Comparison of ENCODE assay signal across 12 cellular contexts in the genomic region with DNA sequence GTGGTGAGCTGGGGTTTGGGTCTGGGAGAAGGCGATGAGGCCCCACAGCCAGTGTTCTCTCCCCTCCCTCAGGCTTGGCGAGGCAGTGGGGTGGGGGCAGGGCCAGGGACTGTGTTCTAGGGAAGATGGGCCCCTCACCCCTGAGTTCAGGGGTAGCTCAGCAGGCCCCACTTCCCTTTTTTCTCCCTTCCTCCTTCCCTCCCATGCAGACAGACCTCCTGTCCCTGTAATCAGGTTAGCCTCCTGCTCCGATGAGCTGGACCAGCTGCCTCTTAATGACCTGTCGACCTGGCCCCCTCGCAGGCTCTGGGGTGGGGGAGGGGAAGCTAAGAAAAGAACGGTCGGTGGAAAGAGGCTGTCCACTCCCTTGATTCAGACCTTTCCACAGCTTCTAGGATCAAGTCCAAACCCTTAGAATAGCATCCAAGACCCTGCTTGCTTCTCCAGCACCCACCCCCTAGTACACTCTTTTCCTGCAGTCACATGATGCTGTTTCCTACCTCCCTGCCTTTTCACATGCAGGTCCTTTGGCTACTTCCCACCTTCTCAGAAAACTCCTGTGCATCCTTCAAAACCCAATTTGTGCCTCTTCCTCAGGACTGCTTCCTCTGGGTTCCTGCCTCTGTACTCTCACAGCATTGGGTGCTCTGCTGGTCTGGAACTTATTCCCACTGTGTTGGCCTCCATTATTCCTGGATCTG.
A peak's percentile ranks its signal among the peaks of the same experiment; 100 is the strongest.
DNase-seq lines count a peak whose midpoint lies in the region; ATAC-seq and TF ChIP-seq lines count a peak whose summit lies in the region.
"Had no signal": no experiment of that assay in that cellular context is flagged by ENCODE, and none has a peak within 500 bp of the region (broad histone marks: within the 10 kb centered on the region; RNA-seq: fewer than 3 reads in every experiment).

No MANE protein-coding gene starts in this region.

- BruUV-seq in Caco-2 (replicated peaks; lab: Mats Ljungman, UMichigan), result no TSS peak

- peak overlapping the region; percentile 82 for H3K27ac ChIP-seq in HL-60 (replicated peaks)
- peak overlapping the region; percentile 77 for H3K27ac ChIP-seq in right cardiac atrium (ENCODE audit: low read length)

- H3K36me3 ChIP-seq in Caco-2 (ENCODE audit: control insufficient read depth, insufficient read depth, low read length), result peaks cover 3% of the 10 kb centered on the region

- DNase-seq in HL-60 (ENCODE audit: low read depth in 1 of 2, low spot score in 1 of 2), result peak in 1 of 2 experiments; percentile 91
- peak; percentile 88 for DNase-seq in OCI-M1 (lab: John Stamatoyannopoulos, UW)
- no peak for DNase-seq in right cardiac atrium
- DNase-seq in stimulated activated naive B cell treated with anti-CD40 and anti-IgM and Interleukin-4, amounts not matched to agents 10 μg/mL and 1 μg/mL and 100 μg/mL, for 72 hours, result no peak
- DNase-seq in Caco-2, result no peak
- DNase-seq: activated CD4-positive, alpha-beta T cell treated with anti-CD3 and anti-CD28 coated beads for 36 hours; NCI-H1930; stimulated activated CD4-positive, alpha-beta T cell treated with anti-CD3 and anti-CD28 coated beads, Interleukin-12 subunit alpha, Interleukin-12 subunit beta, amount 100 ng/mL, for 4 hours had no signal

- H3K9me3 Mint-ChIP-seq in stimulated activated naive B cell treated with anti-CD40 and anti-IgM and Interleukin-4, amounts not matched to agents 10 μg/mL and 1 μg/mL and 100 μg/mL, for 72 hours, result no peaks in the 10 kb centered on the region
- H3K9me3 Mint-ChIP-seq in Caco-2 (ENCODE audit: unreplicated experiment), result no peaks in the 10 kb centered on the region
- H3K9me3 Mint-ChIP-seq: activated naive CD4-positive, alpha-beta T cell treated with anti-CD3 and anti-CD28 coated beads, Interleukin-2, amount 50 U/mL, for 72 hours had no signal

- no peaks in the 10 kb centered on the region for H3K36me3 Mint-ChIP-seq in stimulated activated naive B cell treated with anti-CD40 and anti-IgM and Interleukin-4, amounts not matched to agents 10 μg/mL and 1 μg/mL and 100 μg/mL, for 72 hours
- peaks cover 30% of the 10 kb centered on the region for H3K36me3 Mint-ChIP-seq in Caco-2 (ENCODE audit: insufficient read depth, unreplicated experiment)
- H3K36me3 Mint-ChIP-seq: activated naive CD4-positive, alpha-beta T cell treated with anti-CD3 and anti-CD28 coated beads, Interleukin-2, amount 50 U/mL, for 72 hours had no signal

- H3K27me3 ChIP-seq in HL-60 (ENCODE audit: insufficient read depth, poor library complexity, severe bottlenecking), result no peaks in the 10 kb centered on the region
- no peaks in the 10 kb centered on the region for H3K27me3 ChIP-seq in right cardiac atrium (ENCODE audit: control insufficient read depth, insufficient read depth)
- H3K27me3 ChIP-seq in Caco-2 (replicated peaks; ENCODE audit: control insufficient read depth, insufficient read depth, low read length), result no peaks in the 10 kb centered on the region

- ATAC-seq in right cardiac atrium (no peak), GM19351 (IDR thresholded peaks at IDR 0.05; ENCODE audit: unreplicated experiment) (no peak), HG03095 (IDR thresholded peaks at IDR 0.05; ENCODE audit: unreplicated experiment) (no peak)
- ATAC-seq in stimulated activated naive B cell treated with anti-CD40 and anti-IgM and Interleukin-4, amounts not matched to agents 10 μg/mL and 1 μg/mL and 100 μg/mL, for 72 hours (replicated peaks), result no peak
- ATAC-seq: activated CD4-positive, alpha-beta T cell treated with anti-CD3 and anti-CD28 coated beads for 36 hours; activated naive CD4-positive, alpha-beta T cell treated with anti-CD3 and anti-CD28 coated beads, Interleukin-2, amount 50 U/mL, for 72 hours; HCT116 had no signal

- POLR2A ChIA-PET in Caco-2 (lab: Charles Lee), result no interaction called here

- no peaks in the 10 kb centered on the region for H3K27me3 Mint-ChIP-seq in stimulated activated naive B cell treated with anti-CD40 and anti-IgM and Interleukin-4, amounts not matched to agents 10 μg/mL and 1 μg/mL and 100 μg/mL, for 72 hours
- no peaks in the 10 kb centered on the region for H3K27me3 Mint-ChIP-seq in Caco-2 (ENCODE audit: insufficient read depth, unreplicated experiment)
- H3K27me3 Mint-ChIP-seq: activated CD4-positive, alpha-beta T cell treated with anti-CD3 and anti-CD28 coated beads for 36 hours had no signal

- peaks cover 65% of the 10 kb centered on the region for H3K4me1 ChIP-seq in right cardiac atrium (ENCODE audit: control insufficient read depth, insufficient read depth, low read length)
- peaks cover 17% of the 10 kb centered on the region for H3K4me1 ChIP-seq in Caco-2

- H3K27ac Mint-ChIP-seq in stimulated activated naive B cell treated with anti-CD40 and anti-IgM and Interleukin-4, amounts not matched to agents 10 μg/mL and 1 μg/mL and 100 μg/mL, for 72 hours, result peak overlapping the region; percentile 76
- H3K27ac Mint-ChIP-seq in Caco-2 (ENCODE audit: unreplicated experiment), result no peak overlapping the region
- H3K27ac Mint-ChIP-seq: activated CD4-positive, alpha-beta T cell treated with anti-CD3 and anti-CD28 coated beads for 36 hours had no signal

- 41% methylated on average over 7 of the region's 7 CpGs for WGBS in right cardiac atrium

- CTCF ChIA-PET in Caco-2 (lab: Charles Lee), result no interaction called here

- no peak for TF ChIP-seq CTCF in HL-60 (IDR thresholded peaks at IDR 0.05; ENCODE audit: insufficient read depth, low read length)
- no peak for TF ChIP-seq CTCF in Caco-2 (IDR thresholded peaks at IDR 0.05; ENCODE audit: insufficient read depth in 1 of 2, low read depth in 1 of 2, low read length in 1 of 2, severe bottlenecking in 1 of 2, unreplicated experiment in 1 of 2)

- H3K4me1 Mint-ChIP-seq in stimulated activated naive B cell treated with anti-CD40 and anti-IgM and Interleukin-4, amounts not matched to agents 10 μg/mL and 1 μg/mL and 100 μg/mL, for 72 hours, result peaks cover 27 to 42% of the 10 kb centered on the region in 2 donors
- peaks cover 14% of the 10 kb centered on the region for H3K4me1 Mint-ChIP-seq in Caco-2 (ENCODE audit: low read depth, unreplicated experiment)

- no peaks in the 10 kb centered on the region for H3K9me3 ChIP-seq in right cardiac atrium (ENCODE audit: control insufficient read depth, low read length)
- no peaks in the 10 kb centered on the region for H3K9me3 ChIP-seq in Caco-2

- intact Hi-C loops in right cardiac atrium (cut with DNase I), result no loop called here
- intact Hi-C loops in Caco-2 (cut with micrococcal nuclease; ENCODE audit: unreplicated experiment), result no loop called here

- no peak overlapping the region for H3K4me3 Mint-ChIP-seq in stimulated activated naive B cell treated with anti-CD40 and anti-IgM and Interleukin-4, amounts not matched to agents 10 μg/mL and 1 μg/mL and 100 μg/mL, for 72 hours
- H3K4me3 Mint-ChIP-seq in Caco-2 (ENCODE audit: unreplicated experiment), result no peak overlapping the region
- H3K4me3 Mint-ChIP-seq: activated CD4-positive, alpha-beta T cell treated with anti-CD3 and anti-CD28 coated beads for 36 hours had no signal

- H3K4me3 ChIP-seq in HL-60 (replicated peaks; ENCODE audit: insufficient read depth, low read length) (no peak overlapping the region), right cardiac atrium (ENCODE audit: low read length) (no peak overlapping the region), Caco-2 (ENCODE audit: low read depth, low read length) (no peak overlapping the region)
